ENCODE assay signal across 8 cellular contexts in the genomic region with DNA sequence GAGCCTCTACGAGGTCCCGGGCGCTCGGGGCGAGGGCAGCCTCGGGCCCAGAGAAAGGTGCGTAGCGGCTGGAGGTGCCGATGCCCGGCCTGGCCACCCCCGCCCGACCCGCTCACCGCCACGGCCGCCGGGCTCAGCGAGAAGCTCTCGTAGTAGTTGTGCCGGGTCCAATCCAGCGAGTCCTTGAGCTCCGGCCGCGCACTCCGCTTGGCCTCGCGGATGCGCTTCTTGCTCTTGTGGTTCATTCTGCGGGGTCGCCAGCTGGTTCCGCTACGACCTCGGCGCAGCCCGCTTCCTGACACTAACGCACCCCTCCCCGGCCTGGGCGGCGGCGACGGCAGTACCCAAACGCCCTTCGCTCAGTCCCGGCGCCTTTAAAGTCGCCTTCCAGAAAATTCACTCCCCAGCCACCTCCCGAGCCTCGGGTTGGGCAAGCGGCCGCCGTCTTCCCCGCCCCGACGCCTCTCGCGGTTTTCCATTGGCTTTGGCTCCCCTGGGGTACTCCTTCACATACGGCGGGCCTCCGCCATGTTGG. TPM values are rescaled to one million over a fixed set of nuclear protein-coding genes. Genes with fewer than 3 reads are reported as not detected.
DNase-seq lines count a peak whose midpoint lies in the region; ATAC-seq and TF ChIP-seq lines count a peak whose summit lies in the region.

A gene (minus strand): TSS at position 376 of the 535 bp plus-strand sequence. CDS start 131 bp downstream, at position 245.

- peak within 1 kb of the TSS; percentile 74 for H2AFZ ChIP-seq in DND-41 (ENCODE audit: low read depth, low read length)

- H3K4me1 Mint-ChIP-seq in natural killer cell treated with Interleukin-12 subunit alpha and Interleukin-12 subunit beta and Interleukin-15 and Interleukin-18, amount 100 ng/mL, for 72 hours (ENCODE audit: low read depth in 2 of 2) = peaks cover 27 to 33% of the 10 kb centered on the region in 2 donors

- H3K27ac ChIP-seq in DND-41 (ENCODE audit: low read length) = peak within 1 kb of the TSS; percentile 96
- H3K27ac ChIP-seq in HUES64 (ENCODE audit: low read depth, low read length) = peak within 1 kb of the TSS; percentile 94
- H3K27ac ChIP-seq in subcutaneous abdominal adipose tissue (ENCODE audit: low read depth, low read length) = peak within 1 kb of the TSS; percentile 99

- peak within 1 kb of the TSS; percentile 89 for H3K4me2 ChIP-seq in DND-41 (ENCODE audit: insufficient read depth, low read length)

- peaks cover 86% of the 10 kb centered on the region for H3K79me2 ChIP-seq in DND-41 (ENCODE audit: insufficient read depth, low read length)

- H3K36me3 Mint-ChIP-seq in natural killer cell treated with Interleukin-12 subunit alpha and Interleukin-12 subunit beta and Interleukin-15 and Interleukin-18, amount 100 ng/mL, for 72 hours = peaks cover 17% of the 10 kb centered on the region

- H3K27me3 Mint-ChIP-seq in natural killer cell treated with Interleukin-12 subunit alpha and Interleukin-12 subunit beta and Interleukin-15 and Interleukin-18, amount 100 ng/mL, for 72 hours = no peaks in the 10 kb centered on the region

- under 1% methylated on average over 59 of the region's 59 CpGs for WGBS in HUES64

- no peaks in the 10 kb centered on the region for H3K9me3 ChIP-seq in DND-41 (ENCODE audit: insufficient read depth, low read length, severe bottlenecking)
- H3K9me3 ChIP-seq in HUES64 (ENCODE audit: insufficient read depth, low read depth, low read length) = no peaks in the 10 kb centered on the region
- H3K9me3 ChIP-seq in NT2/D1 (ENCODE audit: insufficient read depth, low read length) = no peaks in the 10 kb centered on the region
- no peaks in the 10 kb centered on the region for H3K9me3 ChIP-seq in subcutaneous abdominal adipose tissue (ENCODE audit: control insufficient read depth in 5 of 5, low read length in 5 of 5)

- TF ChIP-seq CTCF in DND-41 (IDR thresholded peaks at IDR 0.05; ENCODE audit: borderline replicate concordance, extremely low read depth, low read length, poor library complexity, severe bottlenecking) (no peak), fibroblast of the aortic adventitia (IDR thresholded peaks at IDR 0.05; ENCODE audit: insufficient read depth, low read length) (no peak)

- H3K27ac Mint-ChIP-seq in natural killer cell treated with Interleukin-12 subunit alpha and Interleukin-12 subunit beta and Interleukin-15 and Interleukin-18, amount 100 ng/mL, for 72 hours = peak within 1 kb of the TSS; percentile 89 to 91

- H4K20me1 ChIP-seq in DND-41 (ENCODE audit: insufficient read depth, low read length) = peaks cover 21% of the 10 kb centered on the region; the same call in 1 of the 2 replicates

- no peaks in the 10 kb centered on the region for H3K27me3 ChIP-seq in DND-41 (ENCODE audit: insufficient read depth, low read length, poor library complexity)
- no peaks in the 10 kb centered on the region for H3K27me3 ChIP-seq in HUES64 (ENCODE audit: insufficient read depth, low read length)
- no peaks in the 10 kb centered on the region for H3K27me3 ChIP-seq in NT2/D1 (ENCODE audit: insufficient read depth, insufficient read length)
- H3K27me3 ChIP-seq in subcutaneous abdominal adipose tissue (ENCODE audit: control insufficient read depth in 5 of 5, insufficient read depth in 4 of 5, low read length in 5 of 5) = no peaks in the 10 kb centered on the region

- H3K4me1 ChIP-seq in DND-41 (ENCODE audit: insufficient read depth, low read length) (peaks cover 58% of the 10 kb centered on the region), HUES64 (ENCODE audit: insufficient read depth, low read length) (peaks cover 11% of the 10 kb centered on the region), NT2/D1 (ENCODE audit: insufficient read depth, insufficient read length) (peaks cover 2% of the 10 kb centered on the region), subcutaneous abdominal adipose tissue (ENCODE audit: control insufficient read depth in 5 of 5, insufficient read depth in 5 of 5, low read length in 5 of 5) (peaks cover 9 to 43% (median 33%) of the 10 kb centered on the region in 5 donors)

- H3K9ac ChIP-seq in DND-41 (ENCODE audit: low read depth, low read length) (peak within 1 kb of the TSS; percentile 95), HUES64 (ENCODE audit: low read depth, low read length) (peak within 1 kb of the TSS; percentile 96), NT2/D1 (ENCODE audit: insufficient read length, low read depth) (peak within 1 kb of the TSS; percentile 99), subcutaneous abdominal adipose tissue (ENCODE audit: low read length in 5 of 5) (peak within 1 kb of the TSS; percentile 68 to 98 (median 96))

- H3K36me3 ChIP-seq in DND-41 (ENCODE audit: insufficient read depth, low read length) (peaks cover 53% of the 10 kb centered on the region), HUES64 (ENCODE audit: insufficient read depth, low read length) (peaks cover 37% of the 10 kb centered on the region), NT2/D1 (ENCODE audit: insufficient read depth, insufficient read length, low read length) (peaks cover 55% of the 10 kb centered on the region), subcutaneous abdominal adipose tissue (ENCODE audit: control insufficient read depth in 5 of 5, insufficient read depth in 5 of 5, low read length in 5 of 5) (peaks cover 2 to 42% (median 24%) of the 10 kb centered on the region in 5 donors)

- DNase-seq in DND-41 (peak; percentile 98), NT2/D1 (ENCODE audit: low read depth, low spot score) (peak; percentile 86), fibroblast of the aortic adventitia (ENCODE audit: low read depth) (peak; percentile 95)
- DNase-seq in activated T-helper 1 cell treated with anti-CD3 and anti-CD28 coated beads, Interleukin-2, amount 50 U/mL, for 16 hours (ENCODE audit: low read depth in 1 of 2, low spot score in 1 of 2) = peak; percentile 90 to 93
- DNase-seq in natural killer cell treated with Interleukin-12 subunit alpha and Interleukin-12 subunit beta and Interleukin-15 and Interleukin-18, amount 100 ng/mL, for 72 hours (ENCODE audit: low spot score) = peak; percentile 97

- H3K4me3 Mint-ChIP-seq in natural killer cell treated with Interleukin-12 subunit alpha and Interleukin-12 subunit beta and Interleukin-15 and Interleukin-18, amount 100 ng/mL, for 72 hours = peak within 1 kb of the TSS; percentile 96

- no peaks in the 10 kb centered on the region for H3K9me3 Mint-ChIP-seq in natural killer cell treated with Interleukin-12 subunit alpha and Interleukin-12 subunit beta and Interleukin-15 and Interleukin-18, amount 100 ng/mL, for 72 hours

- H3K4me3 ChIP-seq in DND-41 (ENCODE audit: low read depth in 1 of 2, low read length in 2 of 2) (peak within 1 kb of the TSS; percentile 69 to 76), HUES64 (ENCODE audit: low read length) (peak within 1 kb of the TSS; percentile 92), NT2/D1 (ENCODE audit: insufficient read length, low read depth) (peak within 1 kb of the TSS; percentile 95), fibroblast of the aortic adventitia (ENCODE audit: low read depth, low read length) (peak within 1 kb of the TSS; percentile 88), subcutaneous abdominal adipose tissue (ENCODE audit: low read depth in 1 of 5, low read length in 5 of 5) (peak within 1 kb of the TSS; percentile 84 to 95 (median 88))

- ATAC-seq in DND-41 (ENCODE audit: insufficient read depth, low read depth) = peak; percentile 87
- peak; percentile 57 for ATAC-seq in GM21526 (IDR thresholded peaks at IDR 0.05; ENCODE audit: low FRiP score, unreplicated experiment)
- ATAC-seq in natural killer cell treated with Interleukin-12 subunit alpha and Interleukin-12 subunit beta and Interleukin-15 and Interleukin-18, amount 100 ng/mL, for 72 hours = peak; percentile 89 to 92

RNA-seq across cellular contexts. Expression of the gene that starts here (rescaled TPM):
- 11.5 TPM for polyA plus RNA-seq in HUES64 (2013, experiment 1 of 2)
- polyA plus RNA-seq in HUES64 (2013, experiment 2 of 2) = 10.5 TPM
- total RNA-seq in fibroblast of the aortic adventitia (ENCODE audit: low replicate concordance) = 10.8 and 18.1 TPM in 2 replicates
- 10 to 100 TPM; 74.3 to 97.1 TPM for total RNA-seq in natural killer cell treated with Interleukin-12 subunit alpha and Interleukin-12 subunit beta and Interleukin-15 and Interleukin-18, amount 100 ng/mL, for 72 hours

Comparison
In these comparisons a context has a peak if more than half of its experiments do, and no peak if none do; other contexts are left out.
1. Peak in every context shown above with its lines: DNase-seq, ATAC-seq, H3K4me3 ChIP-seq and H3K27ac ChIP-seq.